24 cellular contexts compared by ENCODE assay signal in genomic region chr5:179287631-179288030, GRCh38. TPM values are rescaled to one million over a fixed set of nuclear protein-coding genes. Genes with fewer than 3 reads are reported as not detected.
DNase-seq lines count a peak whose midpoint lies in the region; ATAC-seq, FAIRE-seq and TF ChIP-seq lines count a peak whose summit lies in the region.
"Had no signal": no experiment of that assay in that cellular context is flagged by ENCODE, and none has a peak within 500 bp of the region (broad histone marks: within the 10 kb centered on the region; RNA-seq: fewer than 3 reads in every experiment).

No MANE protein-coding gene starts in this region.

- H3K4me1 Mint-ChIP-seq in chondrocyte (ENCODE audit: low read depth), result peaks cover 16% of the 10 kb centered on the region
- H3K4me1 Mint-ChIP-seq: activated CD4-positive, alpha-beta T cell treated with anti-CD3 and anti-CD28 coated beads, Interleukin-2, amount 10 ng/mL, durations not matched to agents 7 days and 5 days; activated naive CD4-positive, alpha-beta T cell treated with anti-CD3 and anti-CD28 coated beads, Interleukin-2, amount 10 ng/mL, durations not matched to agents 7 days and 5 days had no signal

- H3K4me3 ChIP-seq in kidney (ENCODE audit: low read length in 2 of 2) (no peak overlapping the region), tibial artery (no peak overlapping the region), breast epithelium (no peak overlapping the region)
- H3K4me3 ChIP-seq: ovary, testis had no signal

- no peak for ATAC-seq in HG03439 (IDR thresholded peaks at IDR 0.05; ENCODE audit: unreplicated experiment)

- H3K4me3 Mint-ChIP-seq in chondrocyte (ENCODE audit: unreplicated experiment), result no peak overlapping the region
- H3K4me3 Mint-ChIP-seq: activated CD4-positive, alpha-beta T cell treated with anti-CD3 and anti-CD28 coated beads, Interleukin-2, amount 10 ng/mL, durations not matched to agents 7 days and 5 days; activated naive CD4-positive, alpha-beta T cell treated with anti-CD3 and anti-CD28 coated beads, Interleukin-2, amount 10 ng/mL, durations not matched to agents 7 days and 5 days; mesothelial cell of epicardium; natural killer cell treated with Interleukin-12 subunit alpha and Interleukin-12 subunit beta and Interleukin-15 and Interleukin-18, amount 100 ng/mL, for 72 hours had no signal

- H3K27ac ChIP-seq in kidney (ENCODE audit: low read depth in 2 of 2, low read length in 2 of 2) (no peak overlapping the region), tibial artery (peak overlapping the region; percentile 79 to 81), breast epithelium (peak overlapping the region in 1 of 2 donors; percentile 66)
- H3K27ac ChIP-seq: ovary, testis had no signal

- no peaks in the 10 kb centered on the region for H3K36me3 Mint-ChIP-seq in chondrocyte (ENCODE audit: low read depth)
- H3K36me3 Mint-ChIP-seq: activated naive CD4-positive, alpha-beta T cell treated with anti-CD3 and anti-CD28 coated beads, Interleukin-2, amount 10 ng/mL, durations not matched to agents 7 days and 5 days; mesothelial cell of epicardium; natural killer cell treated with Interleukin-12 subunit alpha and Interleukin-12 subunit beta and Interleukin-15 and Interleukin-18, amount 100 ng/mL, for 72 hours had no signal

- no peaks in the 10 kb centered on the region for H3K9me3 ChIP-seq in kidney (ENCODE audit: control insufficient read depth in 1 of 2, low read length in 2 of 2)
- no peaks in the 10 kb centered on the region for H3K9me3 ChIP-seq in tibial artery
- H3K9me3 ChIP-seq in breast epithelium, result no peaks in the 10 kb centered on the region
- H3K9me3 ChIP-seq: ovary, testis had no signal

- intact Hi-C loops in kidney (cut with DNase I) (no loop called here), tibial artery (cut with DNase I; ENCODE audit: low total_unique reads) (no loop called here), breast epithelium (cut with DNase I; ENCODE audit: low total_unique reads) (no loop called here)

- no peaks in the 10 kb centered on the region for H3K27me3 Mint-ChIP-seq in chondrocyte (ENCODE audit: low read depth)
- H3K27me3 Mint-ChIP-seq: activated CD4-positive, alpha-beta T cell treated with anti-CD3 and anti-CD28 coated beads, Interleukin-2, amount 10 ng/mL, durations not matched to agents 7 days and 5 days; activated naive CD4-positive, alpha-beta T cell treated with anti-CD3 and anti-CD28 coated beads, Interleukin-2, amount 10 ng/mL, durations not matched to agents 7 days and 5 days; natural killer cell treated with Interleukin-12 subunit alpha and Interleukin-12 subunit beta and Interleukin-15 and Interleukin-18, amount 100 ng/mL, for 72 hours had no signal

- TF ChIP-seq CTCF in chondrocyte (IDR thresholded peaks at IDR 0.05) (no peak), kidney (IDR thresholded peaks at IDR 0.05; ENCODE audit: borderline replicate concordance, extremely low read depth, insufficient read depth) (no peak), tibial artery (IDR thresholded peaks at IDR 0.05) (no peak), breast epithelium (IDR thresholded peaks at IDR 0.05) (no peak)

- peak; percentile 79 for DNase-seq in chondrocyte (ENCODE audit: low spot score)
- DNase-seq in kidney, result peak; percentile 65
- DNase-seq in retina, result peak; percentile 7
- peak in 1 of 2 donors; percentile 61 for DNase-seq in tibial artery
- no peak for DNase-seq in breast epithelium (ENCODE audit: low spot score in 2 of 2)
- no peak for DNase-seq in KG1 (lab: John Stamatoyannopoulos, UW)
- DNase-seq: activated CD4-positive, alpha-beta T cell treated with anti-CD3 and anti-CD28 coated beads, Interleukin-2, amount 10 ng/mL, durations not matched to agents 7 days and 5 days; activated naive CD4-positive, alpha-beta T cell treated with anti-CD3 and anti-CD28 coated beads, Interleukin-2, amount 10 ng/mL, durations not matched to agents 7 days and 5 days; activated T-cell treated with anti-CD3 and anti-CD28 coated beads, Interleukin-2, amount 50 U/mL, for 48 hours; amniotic stem cell; dermis blood vessel endothelial cell; DMS153; head of caudate nucleus; IMR-90; NCI-H2081; NCI-H446; SHP77; T-helper 9 cell; testis had no signal

- no peak overlapping the region for H3K9ac ChIP-seq in kidney (ENCODE audit: low read length in 2 of 2)

- H3K27ac Mint-ChIP-seq in chondrocyte (ENCODE audit: unreplicated experiment), result no peak overlapping the region
- H3K27ac Mint-ChIP-seq: activated CD4-positive, alpha-beta T cell treated with anti-CD3 and anti-CD28 coated beads, Interleukin-2, amount 10 ng/mL, durations not matched to agents 7 days and 5 days; activated naive CD4-positive, alpha-beta T cell treated with anti-CD3 and anti-CD28 coated beads, Interleukin-2, amount 10 ng/mL, durations not matched to agents 7 days and 5 days; mesothelial cell of epicardium; natural killer cell treated with Interleukin-12 subunit alpha and Interleukin-12 subunit beta and Interleukin-15 and Interleukin-18, amount 100 ng/mL, for 72 hours had no signal

- no peak for FAIRE-seq in kidney (lab: Jason Lieb, UNC)

- H3K36me3 ChIP-seq in kidney (ENCODE audit: control insufficient read depth in 1 of 2, insufficient read depth in 2 of 2, low read length in 2 of 2) (no peaks in the 10 kb centered on the region), tibial artery (no peaks in the 10 kb centered on the region), breast epithelium (no peaks in the 10 kb centered on the region)
- H3K36me3 ChIP-seq: ovary had no signal

- H3K4me1 ChIP-seq in kidney (ENCODE audit: control insufficient read depth in 1 of 2, insufficient read depth in 1 of 2, low read depth in 1 of 2, low read length in 2 of 2) (no peaks in the 10 kb centered on the region), tibial artery (peaks cover 5 to 49% (median 37%) of the 10 kb centered on the region in 4 donors), breast epithelium (peaks cover 0 to 5% of the 10 kb centered on the region in 2 donors)

- peaks cover 3% of the 10 kb centered on the region for H3K9me3 Mint-ChIP-seq in chondrocyte (ENCODE audit: low read depth)
- H3K9me3 Mint-ChIP-seq: activated CD4-positive, alpha-beta T cell treated with anti-CD3 and anti-CD28 coated beads, Interleukin-2, amount 10 ng/mL, durations not matched to agents 7 days and 5 days; activated naive CD4-positive, alpha-beta T cell treated with anti-CD3 and anti-CD28 coated beads, Interleukin-2, amount 10 ng/mL, durations not matched to agents 7 days and 5 days; mesothelial cell of epicardium; natural killer cell treated with Interleukin-12 subunit alpha and Interleukin-12 subunit beta and Interleukin-15 and Interleukin-18, amount 100 ng/mL, for 72 hours had no signal

- no peak for TF ChIP-seq POLR2A in breast epithelium (IDR thresholded peaks at IDR 0.05)

- H3K27me3 ChIP-seq in tibial artery (no peaks in the 10 kb centered on the region), breast epithelium (no peaks in the 10 kb centered on the region)
- H3K27me3 ChIP-seq: ovary, testis had no signal

RNA-seq across cellular contexts. Expression of gene ADAMTS2, which starts 57.6 kb away (rescaled TPM):
- total RNA-seq in chondrocyte (17.9 to 93.2 TPM (median 91.2 TPM) in 3 replicates), kidney (13.6 TPM), breast epithelium (10 to 100 TPM; 11.3 to 51.8 (median 19.7) TPM)
- polyA plus RNA-seq in kidney (ENCODE audit: insufficient read depth, low read depth, low replicate concordance), result 2.0 TPM
- total RNA-seq: activated CD4-positive, alpha-beta T cell treated with anti-CD3 and anti-CD28 coated beads, Interleukin-2, amount 10 ng/mL, durations not matched to agents 7 days and 5 days; natural killer cell treated with Interleukin-12 subunit alpha and Interleukin-12 subunit beta and Interleukin-15 and Interleukin-18, amount 100 ng/mL, for 72 hours; OCI-LY7 had no signal

Comparison
In these comparisons a context has a peak if more than half of its experiments do, and no peak if none do; other contexts are left out.
1. DNase-seq: peak in chondrocyte (single experiment), kidney (single experiment) and retina (single experiment); none in breast epithelium (0 of 2) and KG1 (single experiment).
2. H3K27ac ChIP-seq: peak in tibial artery (2 of 2); none in kidney (0 of 2).